In the genomic region with DNA sequence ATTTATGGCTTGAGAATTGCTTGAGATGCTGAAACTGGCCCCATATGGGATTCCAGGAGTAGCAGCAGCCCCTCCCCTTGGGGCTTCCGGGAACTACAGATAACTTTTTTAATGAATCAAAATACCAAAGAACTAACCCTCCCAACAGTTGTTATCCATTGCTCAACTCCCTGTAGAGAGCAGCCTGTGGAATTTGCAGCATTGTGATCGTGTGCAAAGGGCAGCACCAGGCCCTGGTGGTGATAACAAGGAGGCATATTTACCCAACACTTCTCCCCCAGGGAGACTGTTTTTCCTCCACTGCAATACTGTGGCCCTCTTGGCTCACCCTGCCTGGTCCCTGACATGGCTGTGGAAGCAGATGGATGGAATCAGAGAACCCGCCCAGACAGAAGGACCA, we compare ENCODE assay signal across 11 cellular contexts.
A peak's percentile ranks its signal among the peaks of the same experiment; 100 is the strongest.
DNase-seq lines count a peak whose midpoint lies in the region; ATAC-seq and TF ChIP-seq lines count a peak whose summit lies in the region.
"Had no signal": no experiment of that assay in that cellular context is flagged by ENCODE, and none has a peak within 500 bp of the region (broad histone marks: within the 10 kb centered on the region; RNA-seq: fewer than 3 reads in every experiment).

No MANE protein-coding gene starts in this region.

- H3K9me3 ChIP-seq in heart left ventricle (no peaks in the 10 kb centered on the region), uterus (no peaks in the 10 kb centered on the region)

- TF ChIP-seq POLR2A in heart left ventricle (IDR thresholded peaks at IDR 0.05), result no peak
- no peak for TF ChIP-seq POLR2A in uterus (IDR thresholded peaks at IDR 0.05)

- no peak for DNase-seq in WTC11 (ENCODE audit: low spot score)
- DNase-seq in heart left ventricle, result peak in 3 of 5 donors; percentile 40 to 68 (median 65)
- DNase-seq in mucosa of gallbladder (ENCODE audit: low spot score), result peak; percentile 31
- DNase-seq in uterus, result peak; percentile 48 to 60
- no peak for DNase-seq in NCI-H2171 treated with DMSO at 0.1 percent for 48 hours (lab: John Stamatoyannopoulos, UW)
- DNase-seq in dedifferentiated amniotic fluid mesenchymal stem cell (ENCODE audit: extremely low spot score), result no peak
- no peak for DNase-seq in posterior cingulate gyrus
- DNase-seq: activated naive CD4-positive, alpha-beta T cell treated with anti-CD3 and anti-CD28 coated beads, Interleukin-2, amount 50 U/mL, for 16 hours; mammary epithelial cell; PC-9; T-helper 2 cell had no signal

- intact Hi-C loops in heart left ventricle (cut with DNase I) (no loop called here), uterus (cut with DNase I; ENCODE audit: low total_unique reads) (no loop called here), posterior cingulate gyrus (cut with DNase I) (no loop called here)

- ATAC-seq in WTC11 (peak; percentile 76), heart left ventricle (peak; percentile 70 to 92 (median 89))

- CTCF ChIA-PET in WTC11 (lab: Charles Lee), result no interaction called here

- peaks cover 25% of the 10 kb centered on the region for H3K4me1 Mint-ChIP-seq in WTC11

- H3K36me3 ChIP-seq in heart left ventricle (no peaks in the 10 kb centered on the region), uterus (no peaks in the 10 kb centered on the region)

- H3K4me3 ChIP-seq in heart left ventricle (no peak overlapping the region), uterus (no peak overlapping the region)
- H3K4me3 ChIP-seq: PC-9 had no signal

- H3K27ac ChIP-seq in heart left ventricle (peak overlapping the region in 8 of 12 donors; percentile 20 to 65 (median 50)), uterus (peak overlapping the region; percentile 6 to 22)
- H3K27ac ChIP-seq: PC-9 had no signal

- H3K27me3 ChIP-seq in heart left ventricle, result no peaks in the 10 kb centered on the region
- no peaks in the 10 kb centered on the region for H3K27me3 ChIP-seq in uterus

- H3K4me1 ChIP-seq in heart left ventricle (peaks cover 0 to 66% (median 31%) of the 10 kb centered on the region in 12 donors), uterus (peaks cover 3 to 14% of the 10 kb centered on the region in 2 donors)

- H3K4me3 Mint-ChIP-seq in WTC11, result no peak overlapping the region

- TF ChIP-seq CTCF in WTC11 (IDR thresholded peaks at IDR 0.05) (no peak), heart left ventricle (IDR thresholded peaks at IDR 0.05) (peak in 1 of 12 donors; percentile 9), uterus (IDR thresholded peaks at IDR 0.05) (no peak)

- POLR2A ChIA-PET in WTC11 (lab: Charles Lee), result no interaction called here

- H3K27ac Mint-ChIP-seq in WTC11, result no peak overlapping the region; the same call in 1 of the 2 replicates

- WGBS in heart left ventricle, 4 donors, result 17 to 24% (median 20%) methylated on average over 3 of the region's 3 CpGs

- 0 out of 2 replicates have a peak, but pooled peaks cover 4% of the 10 kb centered on the region for H3K9me3 Mint-ChIP-seq in WTC11

- peaks cover 4% of the 10 kb centered on the region for H3K27me3 Mint-ChIP-seq in WTC11 (ENCODE audit: low read depth)

- no peaks in the 10 kb centered on the region for H3K36me3 Mint-ChIP-seq in WTC11

TF ChIP-seq in WTC11, 78 proteins besides CTCF, POLR2A, EP300 and RAD21:
- TF ChIP-seq, protein P1, sequence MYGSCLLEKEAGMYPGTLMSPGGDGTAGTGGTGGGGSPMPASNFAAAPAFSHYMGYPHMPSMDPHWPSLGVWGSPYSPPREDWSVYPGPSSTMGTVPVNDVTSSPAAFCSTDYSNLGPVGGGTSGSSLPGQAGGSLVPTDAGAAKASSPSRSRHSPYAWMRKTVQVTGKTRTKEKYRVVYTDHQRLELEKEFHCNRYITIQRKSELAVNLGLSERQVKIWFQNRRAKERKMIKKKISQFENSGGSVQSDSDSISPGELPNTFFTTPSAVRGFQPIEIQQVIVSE (CRISPR knock-in tag; IDR thresholded peaks at IDR 0.05; ENCODE audit: borderline replicate concordance), result no peak
- TF ChIP-seq USF1 (CRISPR knock-in tag; IDR thresholded peaks at IDR 0.05), result no peak
- no peak for TF ChIP-seq ESRRA (CRISPR knock-in tag; IDR thresholded peaks at IDR 0.05; ENCODE audit: borderline replicate concordance)
- no peak for TF ChIP-seq PRDM15 (CRISPR knock-in tag; IDR thresholded peaks at IDR 0.05)
- TF ChIP-seq, protein P2, sequence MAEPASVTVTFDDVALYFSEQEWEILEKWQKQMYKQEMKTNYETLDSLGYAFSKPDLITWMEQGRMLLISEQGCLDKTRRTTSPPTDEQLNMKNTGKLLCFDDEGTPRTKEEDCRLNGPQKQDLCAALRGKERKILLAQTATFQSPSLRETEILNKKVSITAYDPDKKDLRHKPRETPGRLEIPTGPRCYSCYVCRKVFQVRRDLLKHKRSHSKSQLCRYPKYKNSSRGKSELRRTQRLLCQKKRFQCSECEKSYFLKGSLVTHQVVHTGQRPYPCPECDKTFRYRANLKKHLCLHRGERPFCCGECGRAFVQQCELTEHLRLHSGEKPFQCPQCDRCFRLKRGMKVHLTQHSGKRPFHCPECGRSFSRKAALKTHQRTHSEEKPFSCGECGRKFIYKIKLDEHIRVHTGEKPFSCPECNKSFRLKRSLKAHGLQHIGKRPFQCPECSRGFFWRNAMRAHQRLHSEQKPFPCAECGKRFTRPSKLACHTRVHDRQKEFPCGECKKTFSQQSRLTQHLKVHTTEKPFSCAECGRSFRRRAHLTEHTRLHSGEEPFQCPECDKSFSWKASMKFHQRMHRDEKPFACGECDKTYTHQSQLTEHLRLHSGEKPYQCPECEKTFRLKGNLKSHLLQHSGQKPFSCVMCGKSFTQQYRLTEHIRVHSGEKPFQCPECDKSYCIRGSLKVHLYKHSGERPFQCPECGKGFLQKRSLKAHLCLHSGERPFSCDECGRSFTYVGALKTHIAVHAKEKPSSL (CRISPR knock-in tag; conservative IDR thresholded peaks at IDR 0.05), result no peak

Comparison
In these comparisons a context has a peak if more than half of its experiments do, and no peak if none do; other contexts are left out.
1. DNase-seq: peak in heart left ventricle (3 of 5), mucosa of gallbladder (single experiment) and uterus (2 of 2); none in WTC11 (single experiment), NCI-H2171 treated with DMSO at 0.1 percent for 48 hours (single experiment), dedifferentiated amniotic fluid mesenchymal stem cell (single experiment) and posterior cingulate gyrus (0 of 10).